23 cellular contexts compared by ENCODE assay signal in the genomic region with DNA sequence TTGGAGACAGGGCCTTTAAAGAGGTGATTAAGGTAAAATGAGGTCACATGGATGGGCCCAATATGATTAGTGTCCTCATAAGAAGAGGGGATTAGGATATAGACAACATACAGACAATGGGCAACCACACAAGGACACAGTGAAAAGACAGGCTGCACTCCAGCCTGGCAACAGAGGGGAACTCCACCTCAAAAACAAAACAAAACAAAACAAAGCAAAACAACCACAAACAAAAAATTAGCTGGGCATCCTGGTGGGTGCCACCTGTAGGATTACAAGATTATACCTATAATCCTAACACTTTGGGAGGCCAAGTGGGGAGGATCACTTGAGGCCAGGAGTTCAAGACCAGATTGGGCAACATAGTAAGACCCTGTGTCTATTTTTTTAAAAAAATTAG. TPM values are rescaled to one million over a fixed set of nuclear protein-coding genes. Genes with fewer than 3 reads are reported as not detected.
DNase-seq lines count a peak whose midpoint lies in the region; ATAC-seq, FAIRE-seq and TF ChIP-seq lines count a peak whose summit lies in the region.
"Had no signal": no experiment of that assay in that cellular context is flagged by ENCODE, and none has a peak within 500 bp of the region (broad histone marks: within the 10 kb centered on the region; RNA-seq: fewer than 3 reads in every experiment).

No MANE protein-coding gene starts in this region.

- no peaks in the 10 kb centered on the region for H3K4me1 ChIP-seq in effector memory CD4-positive, alpha-beta T cell (ENCODE audit: control insufficient read depth, insufficient read depth, low read length, poor library complexity, severe bottlenecking)
- H3K4me1 ChIP-seq in hepatocyte (ENCODE audit: insufficient read depth) = no peaks in the 10 kb centered on the region

- H3K9me3 Mint-ChIP-seq in activated naive CD4-positive, alpha-beta T cell treated with anti-CD3 and anti-CD28 coated beads, Interleukin-2, amount 50 U/mL, for 24 hours = no peaks in the 10 kb centered on the region
- no peaks in the 10 kb centered on the region for H3K9me3 Mint-ChIP-seq in stimulated activated naive CD8-positive, alpha-beta T cell treated with anti-CD3 and anti-CD28 coated beads, Interleukin-15, amount 100 ng/mL, for 72 hours

- no peaks in the 10 kb centered on the region for H3K36me3 ChIP-seq in effector memory CD4-positive, alpha-beta T cell (ENCODE audit: control insufficient read depth, insufficient read depth, low read length)
- no peaks in the 10 kb centered on the region for H3K36me3 ChIP-seq in hepatocyte (replicated peaks; ENCODE audit: insufficient read depth, low read depth)
- H3K36me3 ChIP-seq: thyroid gland had no signal

- no peaks in the 10 kb centered on the region for H3K79me2 ChIP-seq in hepatocyte

- no peak overlapping the region for H2AFZ ChIP-seq in hepatocyte

- H3K4me1 Mint-ChIP-seq in activated naive CD4-positive, alpha-beta T cell treated with anti-CD3 and anti-CD28 coated beads, Interleukin-2, amount 50 U/mL, for 24 hours = peaks cover 40% of the 10 kb centered on the region
- H3K4me1 Mint-ChIP-seq in stimulated activated naive CD8-positive, alpha-beta T cell treated with anti-CD3 and anti-CD28 coated beads, Interleukin-15, amount 100 ng/mL, for 72 hours = peaks cover 42% of the 10 kb centered on the region

- no peaks in the 10 kb centered on the region for H3K36me3 Mint-ChIP-seq in activated naive CD4-positive, alpha-beta T cell treated with anti-CD3 and anti-CD28 coated beads, Interleukin-2, amount 50 U/mL, for 24 hours

- FAIRE-seq in GM19239 (lab: Jason Lieb, UNC) = no peak
- FAIRE-seq: G401.6, H54 had no signal

- no peak overlapping the region for H3K4me2 ChIP-seq in hepatocyte

- DNase-seq in activated naive CD4-positive, alpha-beta T cell (lab: John Stamatoyannopoulos, UW) = no peak
- DNase-seq in NCI-H82 treated with DMSO at 0.1 percent for 48 hours (lab: John Stamatoyannopoulos, UW; ENCODE audit: unreplicated experiment) = peak; percentile 73
- DNase-seq in effector memory CD4-positive, alpha-beta T cell = no peak
- DNase-seq in stimulated activated naive CD8-positive, alpha-beta T cell treated with anti-CD3 and anti-CD28 coated beads, Interleukin-15, amount 100 ng/mL, for 72 hours = no peak
- no peak for DNase-seq in hepatocyte (ENCODE audit: low spot score)
- DNase-seq in GM19239 (ENCODE audit: insufficient read length, low spot score) = no peak
- DNase-seq: activated CD4-positive, CD25-positive, alpha-beta regulatory T cell; activated CD8-positive, alpha-beta memory T cell treated with anti-CD3 and anti-CD28 coated beads, Interleukin-2, amount 50 U/mL, for 4 hours; activated naive CD4-positive, alpha-beta T cell treated with Interleukin-2 at 50 U/mL for 16 hours; body of pancreas; glutamatergic neuron; midbrain; NCI-H1436; NCI-H2171; NCI-H69; OCI-M1; SHP77; thyroid gland had no signal

- TF ChIP-seq CTCF in hepatocyte (IDR thresholded peaks at IDR 0.05; ENCODE audit: poor library complexity) = no peak

- H3K27me3 ChIP-seq in effector memory CD4-positive, alpha-beta T cell (replicated peaks; ENCODE audit: control insufficient read depth, insufficient read depth, low read length, poor library complexity, severe bottlenecking) = no peaks in the 10 kb centered on the region
- no peaks in the 10 kb centered on the region for H3K27me3 ChIP-seq in hepatocyte
- H3K27me3 ChIP-seq: body of pancreas, thyroid gland had no signal

- H3K4me3 ChIP-seq in effector memory CD4-positive, alpha-beta T cell (ENCODE audit: insufficient read depth, low read depth, low read length, poor library complexity, severe bottlenecking) = no peak overlapping the region
- no peak overlapping the region for H3K4me3 ChIP-seq in hepatocyte
- H3K4me3 ChIP-seq: body of pancreas, thyroid gland had no signal

- peak overlapping the region; percentile 39 for H3K27ac ChIP-seq in effector memory CD4-positive, alpha-beta T cell (ENCODE audit: insufficient read depth, low read length, poor library complexity, severe bottlenecking)
- H3K27ac ChIP-seq in hepatocyte = no peak overlapping the region
- H3K27ac ChIP-seq: body of pancreas, thyroid gland had no signal

- H3K9me3 ChIP-seq in effector memory CD4-positive, alpha-beta T cell (ENCODE audit: control insufficient read depth, low read length) = no peaks in the 10 kb centered on the region
- H3K9me3 ChIP-seq in hepatocyte (ENCODE audit: low read depth) = no peaks in the 10 kb centered on the region
- H3K9me3 ChIP-seq: body of pancreas, thyroid gland had no signal

- no peaks in the 10 kb centered on the region for H3K27me3 Mint-ChIP-seq in activated naive CD4-positive, alpha-beta T cell treated with anti-CD3 and anti-CD28 coated beads, Interleukin-2, amount 50 U/mL, for 24 hours
- peaks cover 3% of the 10 kb centered on the region for H3K27me3 Mint-ChIP-seq in stimulated activated naive CD8-positive, alpha-beta T cell treated with anti-CD3 and anti-CD28 coated beads, Interleukin-15, amount 100 ng/mL, for 72 hours

- ATAC-seq in stimulated activated naive CD8-positive, alpha-beta T cell treated with anti-CD3 and anti-CD28 coated beads, Interleukin-15, amount 100 ng/mL, for 72 hours = no peak
- ATAC-seq in HG03045 (IDR thresholded peaks at IDR 0.05; ENCODE audit: unreplicated experiment) = no peak
- ATAC-seq: body of pancreas, left lobe of liver had no signal

- H3K9me2 ChIP-seq in hepatocyte (replicated peaks; ENCODE audit: insufficient read depth) = no peaks in the 10 kb centered on the region

- H3K27ac Mint-ChIP-seq in activated naive CD4-positive, alpha-beta T cell treated with anti-CD3 and anti-CD28 coated beads, Interleukin-2, amount 50 U/mL, for 24 hours = peak overlapping the region; percentile 36
- H3K27ac Mint-ChIP-seq in stimulated activated naive CD8-positive, alpha-beta T cell treated with anti-CD3 and anti-CD28 coated beads, Interleukin-15, amount 100 ng/mL, for 72 hours = peak overlapping the region; percentile 65 to 78

- no peak overlapping the region for H3K4me3 Mint-ChIP-seq in activated naive CD4-positive, alpha-beta T cell treated with anti-CD3 and anti-CD28 coated beads, Interleukin-2, amount 50 U/mL, for 24 hours
- no peak overlapping the region for H3K4me3 Mint-ChIP-seq in stimulated activated naive CD8-positive, alpha-beta T cell treated with anti-CD3 and anti-CD28 coated beads, Interleukin-15, amount 100 ng/mL, for 72 hours

- no peaks in the 10 kb centered on the region for H4K20me1 ChIP-seq in hepatocyte (ENCODE audit: insufficient read depth, poor library complexity, severe bottlenecking)

RNA-seq across cellular contexts. Expression of a gene that starts 4.8 kb away (rescaled TPM):
- total RNA-seq in hepatocyte = 42.3 and 47.8 TPM in 2 replicates
- 15.4 and 22.5 TPM in 2 replicates for polyA plus RNA-seq in hepatocyte

RNA-seq across cellular contexts. Expression of a gene that starts 16.8 kb away (rescaled TPM):
- 19.7 and 26.0 TPM in 2 replicates for total RNA-seq in hepatocyte
- 15.5 and 18.8 TPM in 2 replicates for polyA plus RNA-seq in hepatocyte
